In genomic region chr17:7437369-7437863, GRCh38 we compare ENCODE assay signal across 6 cellular contexts. TPM values are rescaled to one million over a fixed set of nuclear protein-coding genes. Genes with fewer than 3 reads are reported as not detected.
A peak's percentile ranks its signal among the peaks of the same experiment; 100 is the strongest.
DNase-seq lines count a peak whose midpoint lies in the region; FAIRE-seq and TF ChIP-seq lines count a peak whose summit lies in the region.

No MANE protein-coding gene starts in this region.

- intact Hi-C loops in kidney (cut with DNase I) = no loop called here

- DNase-seq in AG09309 (ENCODE audit: low read depth) (no peak), kidney (peak; percentile 81), RCC 7860 (ENCODE audit: low spot score) (no peak), ureter (ENCODE audit: low spot score) (no peak)
- no peak for DNase-seq in activated effector memory CD4-positive, alpha-beta T cell treated with Interleukin-2 at 50 U/mL for 16 hours

- no peak for TF ChIP-seq CTCF in AG09309 (IDR thresholded peaks at IDR 0.05; ENCODE audit: control insufficient read depth, insufficient read depth, low read depth, low read length, missing control alignments)
- peak; percentile 37; the same call in 1 of the 2 replicates for TF ChIP-seq CTCF in VCaP (conservative IDR thresholded peaks at IDR 0.05)
- no peak for TF ChIP-seq CTCF in kidney (IDR thresholded peaks at IDR 0.05; ENCODE audit: borderline replicate concordance, extremely low read depth, insufficient read depth)

- H3K4me3 ChIP-seq in AG09309 (ENCODE audit: control insufficient read depth, low read depth, low read length) (peak overlapping the region; percentile 17), kidney (ENCODE audit: low read length in 2 of 2) (peak overlapping the region; percentile 42 to 79)

- FAIRE-seq in kidney (lab: Jason Lieb, UNC) (no peak), RCC 7860 (lab: Jason Lieb, UNC) (no peak)

- peak overlapping the region; percentile 67 for H3K27ac ChIP-seq in VCaP
- peak overlapping the region; percentile 37 to 86 for H3K27ac ChIP-seq in kidney (ENCODE audit: low read depth in 2 of 2, low read length in 2 of 2)

- no peaks in the 10 kb centered on the region for H3K36me3 ChIP-seq in kidney (ENCODE audit: control insufficient read depth in 1 of 2, insufficient read depth in 2 of 2, low read length in 2 of 2)

- H3K4me1 ChIP-seq in kidney (ENCODE audit: control insufficient read depth in 1 of 2, insufficient read depth in 1 of 2, low read depth in 1 of 2, low read length in 2 of 2) = peaks cover 5 to 26% of the 10 kb centered on the region in 2 donors

- no peaks in the 10 kb centered on the region for H3K9me3 ChIP-seq in kidney (ENCODE audit: control insufficient read depth in 1 of 2, low read length in 2 of 2)

- peak overlapping the region; percentile 26 to 48 for H3K9ac ChIP-seq in kidney (ENCODE audit: low read length in 2 of 2)

RNA-seq across cellular contexts. Expression of gene FGF11, which starts 1.9 kb away (rescaled TPM):
- total RNA-seq in kidney = 1.4 TPM
- 7.7 TPM for polyA plus RNA-seq in kidney (ENCODE audit: insufficient read depth, low read depth, low replicate concordance)
- 3.5 TPM for total RNA-seq in ureter

RNA-seq across cellular contexts. Expression of gene TMEM102, which starts 2.2 kb away (rescaled TPM):
- total RNA-seq in kidney (10.0 TPM), ureter (8.1 TPM)
- 10.0 TPM for polyA plus RNA-seq in kidney (ENCODE audit: insufficient read depth, low read depth, low replicate concordance)

RNA-seq across cellular contexts. Expression of gene CHRNB1, which starts 7.4 kb away (rescaled TPM):
- 11.9 TPM for total RNA-seq in kidney
- polyA plus RNA-seq in kidney (ENCODE audit: insufficient read depth, low read depth, low replicate concordance) = 19.3 TPM
- total RNA-seq in ureter = 6.8 TPM

RNA-seq across cellular contexts. Expression of gene SPEM3, which starts 8.8 kb away (rescaled TPM):
- total RNA-seq in kidney = not detected
- polyA plus RNA-seq in kidney (ENCODE audit: insufficient read depth, low read depth, low replicate concordance) = not detected
- total RNA-seq in ureter = not detected

RNA-seq across cellular contexts. Expression of gene SPEM2, which starts 12.0 kb away (rescaled TPM):
- not detected for total RNA-seq in kidney
- not detected for polyA plus RNA-seq in kidney (ENCODE audit: insufficient read depth, low read depth, low replicate concordance)
- not detected for total RNA-seq in ureter
